18 cellular contexts compared by ENCODE assay signal in the genomic region with DNA sequence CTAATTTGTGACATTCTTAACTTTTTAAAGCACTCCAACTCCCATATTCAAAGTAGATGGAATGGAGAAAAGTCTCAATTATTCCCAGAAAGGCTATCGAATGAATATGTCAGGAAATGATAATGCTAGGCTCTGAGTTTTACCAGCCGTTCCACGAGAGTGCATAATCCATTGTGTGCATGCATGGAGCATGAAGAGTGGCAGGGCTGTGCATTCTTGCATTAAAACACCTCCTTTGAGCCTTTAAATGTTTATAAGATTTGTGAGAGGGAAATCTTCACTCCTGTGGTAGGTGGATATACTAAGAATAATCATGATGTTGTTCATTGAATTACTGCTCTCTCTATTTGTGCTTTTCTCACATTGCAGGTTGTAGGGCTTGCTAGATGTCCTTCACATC.
DNase-seq lines count a peak whose midpoint lies in the region; ATAC-seq and TF ChIP-seq lines count a peak whose summit lies in the region.
"Had no signal": no experiment of that assay in that cellular context is flagged by ENCODE, and none has a peak within 500 bp of the region (broad histone marks: within the 10 kb centered on the region; RNA-seq: fewer than 3 reads in every experiment).

No MANE protein-coding gene starts in this region.

- H3K27ac ChIP-seq in HCT116 (ENCODE audit: low read depth, low read length) (no peak overlapping the region), mesenchymal stem cell (ENCODE audit: low read length, poor library complexity, severe bottlenecking) (peak overlapping the region; percentile 94)
- H3K27ac ChIP-seq: BLaER1 had no signal

- ATAC-seq in HCT116: no peak
- ATAC-seq in WTC11: no peak
- no peak for ATAC-seq in HG02938 (IDR thresholded peaks at IDR 0.05; ENCODE audit: unreplicated experiment)
- no peak for ATAC-seq in HG03571 (IDR thresholded peaks at IDR 0.05; ENCODE audit: unreplicated experiment)
- ATAC-seq in activated CD4-positive, alpha-beta T cell treated with anti-CD3 and anti-CD28 coated beads for 36 hours: no peak
- ATAC-seq: GM23338 had no signal

- H3K4me2 ChIP-seq in HCT116 (ENCODE audit: low read length): peak overlapping the region; percentile 64; the same call in 1 of the 2 replicates
- H3K4me2 ChIP-seq in mesenchymal stem cell (ENCODE audit: low read length, poor library complexity, severe bottlenecking): no peak overlapping the region
- H3K4me2 ChIP-seq: BLaER1, GM23338, SK-N-SH had no signal

- no peak overlapping the region for H2AFZ ChIP-seq in HCT116 (ENCODE audit: low read depth, low read length, poor library complexity, severe bottlenecking)
- H2AFZ ChIP-seq in mesenchymal stem cell (ENCODE audit: low read depth, low read length): no peak overlapping the region
- H2AFZ ChIP-seq: GM23338 had no signal

- intact Hi-C loops in HCT116 (cut with micrococcal nuclease): no loop called here
- intact Hi-C loops in activated CD4-positive, alpha-beta T cell treated with anti-CD3 and anti-CD28 coated beads for 36 hours (cut with DNase I, micrococcal nuclease): no loop called here

- no peak overlapping the region for H4K8ac ChIP-seq in mesenchymal stem cell (ENCODE audit: low read length)

- WGBS in mesenchymal stem cell: 95% methylated on average over 3 of the region's 3 CpGs

- no peaks in the 10 kb centered on the region for H3K79me2 ChIP-seq in HCT116 (ENCODE audit: insufficient read depth, low read length)

- peak overlapping the region; percentile 67; the same call in 1 of the 2 replicates for H3K27ac Mint-ChIP-seq in WTC11
- H3K27ac Mint-ChIP-seq in activated CD4-positive, alpha-beta T cell treated with anti-CD3 and anti-CD28 coated beads for 36 hours: no peak overlapping the region
- H3K27ac Mint-ChIP-seq: CD4-positive, alpha-beta T cell; GM23338; IgD-negative memory B cell had no signal

- no peak overlapping the region for H2BK5ac ChIP-seq in mesenchymal stem cell (ENCODE audit: low read depth, low read length, poor library complexity, severe bottlenecking)

- no peaks in the 10 kb centered on the region for H3K36me3 Mint-ChIP-seq in WTC11
- H3K36me3 Mint-ChIP-seq in activated CD4-positive, alpha-beta T cell treated with anti-CD3 and anti-CD28 coated beads for 36 hours (ENCODE audit: low read depth): no peaks in the 10 kb centered on the region
- H3K36me3 Mint-ChIP-seq: IgD-negative memory B cell had no signal

- no peak overlapping the region for H3K23ac ChIP-seq in mesenchymal stem cell (ENCODE audit: low read length in 2 of 2)

- no peaks in the 10 kb centered on the region for H3K9me3 Mint-ChIP-seq in WTC11
- no peaks in the 10 kb centered on the region for H3K9me3 Mint-ChIP-seq in activated CD4-positive, alpha-beta T cell treated with anti-CD3 and anti-CD28 coated beads for 36 hours (ENCODE audit: low read depth)
- H3K9me3 Mint-ChIP-seq: CD4-positive, alpha-beta T cell; GM23338; IgD-negative memory B cell had no signal

- H3K9ac ChIP-seq in HCT116 (ENCODE audit: low read length) (no peak overlapping the region), mesenchymal stem cell (ENCODE audit: low read length) (no peak overlapping the region)
- H3K9ac ChIP-seq: BLaER1, SK-N-SH had no signal

- no peak overlapping the region for H2AK5ac ChIP-seq in mesenchymal stem cell (ENCODE audit: low read length, severe bottlenecking)

- H3K4me3 Mint-ChIP-seq in WTC11: no peak overlapping the region
- no peak overlapping the region for H3K4me3 Mint-ChIP-seq in activated CD4-positive, alpha-beta T cell treated with anti-CD3 and anti-CD28 coated beads for 36 hours
- H3K4me3 Mint-ChIP-seq: CD4-positive, alpha-beta T cell; GM23338; IgD-negative memory B cell had no signal

- H4K91ac ChIP-seq in mesenchymal stem cell (ENCODE audit: low read length): no peak overlapping the region

- H3K4me1 ChIP-seq in HCT116 (ENCODE audit: control insufficient read depth in 1 of 2, insufficient read depth in 2 of 2, low read length in 2 of 2) (peaks cover 10 to 27% of the 10 kb centered on the region in 2 experiments), mesenchymal stem cell (ENCODE audit: control insufficient read depth, insufficient read depth, low read depth, low read length) (peaks cover 9% of the 10 kb centered on the region)
- H3K4me1 ChIP-seq: BLaER1, HAP-1 had no signal

- peaks cover 13% of the 10 kb centered on the region for H3K79me1 ChIP-seq in mesenchymal stem cell (replicated peaks; ENCODE audit: low read length, poor library complexity, severe bottlenecking)

- CTCF ChIA-PET in HCT116 (lab: Charles Lee) (interaction anchor here (0.7 kb wide), 1 partner anchor 32 kb away, joined by 3 read pairs; no protein-coding TSS in a partner anchor), WTC11 (lab: Charles Lee) (no interaction called here)
- CTCF ChIA-PET in activated CD4-positive, alpha-beta T cell treated with anti-CD3 and anti-CD28 coated beads for 36 hours (lab: Charles Lee): interaction anchor here (0.5 to 1.1 kb wide), 3 partner anchors 33 to 59 kb away, joined by 3 to 5 read pairs (median 3); no protein-coding TSS in a partner anchor

- H2BK12ac ChIP-seq in mesenchymal stem cell (ENCODE audit: low read length in 2 of 2): no peak overlapping the region

- H4K20me1 ChIP-seq in HCT116 (ENCODE audit: insufficient read depth): no peaks in the 10 kb centered on the region
- H4K20me1 ChIP-seq: BLaER1 had no signal

- no peaks in the 10 kb centered on the region for H3K9me3 ChIP-seq in HCT116 (ENCODE audit: control insufficient read depth in 1 of 2, insufficient read depth in 1 of 2, low read depth in 1 of 2, low read length in 2 of 2)
- no peaks in the 10 kb centered on the region for H3K9me3 ChIP-seq in mesenchymal stem cell (ENCODE audit: control insufficient read depth, low read length)
- H3K9me3 ChIP-seq: BLaER1, HAP-1, SK-N-SH had no signal

- no peak for TF ChIP-seq CTCF in HCT116 (IDR thresholded peaks at IDR 0.05 in 2 of 3, conservative IDR thresholded peaks at IDR 0.05 in 1 of 3; ENCODE audit: borderline replicate concordance in 1 of 3, insufficient read depth in 1 of 3, low read depth in 2 of 3, low read length in 2 of 3)
- TF ChIP-seq CTCF in WTC11 (IDR thresholded peaks at IDR 0.05): no peak

- no peaks in the 10 kb centered on the region for H3K27me3 Mint-ChIP-seq in WTC11 (ENCODE audit: low read depth)
- no peaks in the 10 kb centered on the region for H3K27me3 Mint-ChIP-seq in activated CD4-positive, alpha-beta T cell treated with anti-CD3 and anti-CD28 coated beads for 36 hours
- H3K27me3 Mint-ChIP-seq: CD4-positive, alpha-beta T cell had no signal

- no peak for DNase-seq in HCT116 (ENCODE audit: low read depth, low spot score)
- no peak for DNase-seq in WTC11 (ENCODE audit: low spot score)
- no peak for DNase-seq in mesenchymal stem cell
- no peak for DNase-seq in GF-D8 (lab: John Stamatoyannopoulos, UW)
- no peak for DNase-seq in activated CD4-positive, alpha-beta T cell treated with anti-CD3 and anti-CD28 coated beads for 36 hours
- DNase-seq: CD4-positive, alpha-beta T cell; COR-L47; Karpas-422; NCI-H1694 treated with DMSO at 0.1 percent for 48 hours; NCI-H2081 treated with DMSO at 0.1 percent for 48 hours; SIG-M5; SK-N-SH had no signal

- TF ChIP-seq RAD21 in HCT116 (IDR thresholded peaks at IDR 0.05; ENCODE audit: low read depth): no peak

- H3K36me3 ChIP-seq in HCT116 (ENCODE audit: control insufficient read depth in 1 of 2, insufficient read depth in 2 of 2, low read length in 2 of 2) (no peaks in the 10 kb centered on the region), mesenchymal stem cell (ENCODE audit: control insufficient read depth in 1 of 2, insufficient read depth in 2 of 2, low read depth in 1 of 2, low read length in 2 of 2) (peaks cover 4 to 6% of the 10 kb centered on the region in 2 experiments)
- H3K36me3 ChIP-seq: BLaER1, HAP-1 had no signal

- RAD21 ChIA-PET in HCT116 (lab: Charles Lee; ENCODE audit: low non-redundant PET in 1 of 2, low total read pairs in 2 of 2, uncharacterized antibody in 2 of 2, unreplicated experiment in 2 of 2): interaction anchor here in 1 of 2 experiments (0.8 kb wide), 1 partner anchor 178 kb away, joined by 3 read pairs; the partner anchor contains the start of gene CARMIL1

- no peaks in the 10 kb centered on the region for H3K9me2 ChIP-seq in HCT116 (ENCODE audit: insufficient read depth)
- H3K9me2 ChIP-seq: SK-N-SH had no signal

- peaks cover 23% of the 10 kb centered on the region for H3K4me1 Mint-ChIP-seq in WTC11
- H3K4me1 Mint-ChIP-seq in activated CD4-positive, alpha-beta T cell treated with anti-CD3 and anti-CD28 coated beads for 36 hours: peaks cover 2% of the 10 kb centered on the region
- H3K4me1 Mint-ChIP-seq: IgD-negative memory B cell had no signal

- POLR2A ChIA-PET in HCT116 (lab: Charles Lee) (no interaction called here), WTC11 (lab: Charles Lee) (interaction anchor here (0.7 kb wide), 1 partner anchor 460 kb away, joined by 4 read pairs; no protein-coding TSS in a partner anchor)
- POLR2A ChIA-PET in activated CD4-positive, alpha-beta T cell treated with anti-CD3 and anti-CD28 coated beads for 36 hours (lab: Charles Lee): interaction anchor here (0.7 kb wide), 1 partner anchor 53 kb away, joined by 3 read pairs; no protein-coding TSS in a partner anchor

- H3K14ac ChIP-seq in mesenchymal stem cell (ENCODE audit: low read length in 2 of 2): no peak overlapping the region

- H3K27me3 ChIP-seq in HCT116 (ENCODE audit: insufficient read depth, low read length) (no peaks in the 10 kb centered on the region), mesenchymal stem cell (ENCODE audit: control insufficient read depth in 1 of 2, insufficient read depth in 1 of 2, low read length in 2 of 2) (no peaks in the 10 kb centered on the region)
- H3K27me3 ChIP-seq: BLaER1 had no signal

- BruUV-seq in HCT116 (replicated peaks; lab: Mats Ljungman, UMichigan): no TSS peak

- no peak overlapping the region for H2BK15ac ChIP-seq in mesenchymal stem cell (ENCODE audit: low read depth, poor library complexity, severe bottlenecking)

- no peak overlapping the region for H3K18ac ChIP-seq in mesenchymal stem cell (ENCODE audit: low read depth in 1 of 2, low read length in 2 of 2)

- no peak for TF ChIP-seq POLR2A in HCT116 (IDR thresholded peaks at IDR 0.05; ENCODE audit: borderline replicate concordance, extremely low read depth, insufficient read depth, insufficient read length)

- H3K4me3 ChIP-seq in HCT116 (replicated peaks in 1 of 2; ENCODE audit: low read depth in 1 of 2, low read length in 2 of 2) (no peak overlapping the region), mesenchymal stem cell (ENCODE audit: insufficient read depth in 1 of 2, low read depth in 1 of 2, low read length in 2 of 2) (no peak overlapping the region)
- H3K4me3 ChIP-seq: BLaER1, GM23338, HAP-1 had no signal

- no peak overlapping the region for H3K4ac ChIP-seq in mesenchymal stem cell (ENCODE audit: low read depth in 1 of 2, low read length in 2 of 2)

- no peak overlapping the region for H2BK120ac ChIP-seq in mesenchymal stem cell (ENCODE audit: low read depth, low read length)

TF ChIP-seq in HCT116, 20 proteins besides CTCF, POLR2A, EP300 and RAD21 (continues in another document):
- no peak for TF ChIP-seq FOSL1 (IDR thresholded peaks at IDR 0.05; ENCODE audit: low read depth)
- TF ChIP-seq YY1 (IDR thresholded peaks at IDR 0.05; ENCODE audit: extremely low read depth, insufficient replicate concordance, low read depth, low read length): no peak

TF ChIP-seq in WTC11, 78 proteins besides CTCF, POLR2A, EP300 and RAD21:
- TF ChIP-seq TP53 (CRISPR knock-in tag; IDR thresholded peaks at IDR 0.05) (no peak), ESRRA (CRISPR knock-in tag; IDR thresholded peaks at IDR 0.05; ENCODE audit: borderline replicate concordance) (no peak)
